In the genomic region with DNA sequence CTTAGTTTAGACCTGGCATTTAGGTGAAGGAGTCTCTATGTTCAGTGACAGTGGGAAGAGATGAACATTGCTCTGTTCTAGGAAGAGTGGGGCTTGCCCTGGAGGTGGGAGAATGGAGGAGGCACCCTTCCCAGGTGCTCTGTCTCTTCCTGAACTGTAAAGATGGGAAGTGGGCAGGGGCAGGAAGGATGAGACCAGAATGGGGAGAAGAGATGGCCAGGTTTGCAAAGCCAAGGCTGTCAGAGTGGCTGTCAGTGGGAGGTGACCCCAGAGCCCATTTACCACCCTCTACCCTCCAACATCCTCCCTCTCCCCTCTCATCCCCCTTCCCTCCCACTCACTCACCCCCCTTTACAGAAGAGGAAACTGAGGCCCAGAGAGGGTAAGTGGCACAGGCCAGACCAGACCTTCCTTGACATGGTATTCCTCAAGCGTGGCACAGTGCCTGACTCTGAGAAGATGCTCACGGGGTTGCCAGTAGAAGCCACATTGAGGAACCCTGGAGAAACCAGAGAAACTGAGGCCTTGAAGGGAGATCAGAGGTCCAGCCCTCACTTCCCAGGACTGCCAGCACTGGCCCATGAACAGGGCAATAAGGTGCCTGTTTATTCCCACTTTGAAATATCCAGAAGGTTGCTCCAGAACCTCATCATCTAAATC, we compare ENCODE assay signal across 10 cellular contexts. TPM values are rescaled to one million over a fixed set of nuclear protein-coding genes. Genes with fewer than 3 reads are reported as not detected.
DNase-seq lines count a peak whose midpoint lies in the region; ATAC-seq lines count a peak whose summit lies in the region.
"Had no signal": no experiment of that assay in that cellular context is flagged by ENCODE, and none has a peak within 500 bp of the region (broad histone marks: within the 10 kb centered on the region; RNA-seq: fewer than 3 reads in every experiment).

No MANE protein-coding gene starts in this region.

- peak overlapping the region; percentile 79 to 88 for H3K9ac ChIP-seq in mucosa of rectum (ENCODE audit: low read depth in 1 of 2, low read length in 2 of 2)

- H3K27me3 Mint-ChIP-seq in activated CD4-positive, alpha-beta T cell treated with anti-CD3 and anti-CD28 coated beads, Interleukin-2, amount 10 ng/mL, durations not matched to agents 7 days and 5 days = no peaks in the 10 kb centered on the region
- H3K27me3 Mint-ChIP-seq in activated naive CD8-positive, alpha-beta T cell treated with anti-CD3 and anti-CD28 coated beads for 36 hours = no peaks in the 10 kb centered on the region

- POLR2A ChIA-PET in activated CD4-positive, alpha-beta T cell treated with anti-CD3 and anti-CD28 coated beads, Interleukin-2, amount 10 ng/mL, durations not matched to agents 7 days and 5 days (lab: Charles Lee) = no interaction called here

- H3K27me3 ChIP-seq in mucosa of rectum (ENCODE audit: control insufficient read depth in 2 of 2, insufficient read depth in 2 of 2, low read length in 2 of 2) = no peaks in the 10 kb centered on the region
- H3K27me3 ChIP-seq in thymus (ENCODE audit: control insufficient read depth, insufficient read depth) = no peaks in the 10 kb centered on the region

- H3K4me3 Mint-ChIP-seq in activated CD4-positive, alpha-beta T cell treated with anti-CD3 and anti-CD28 coated beads, Interleukin-2, amount 10 ng/mL, durations not matched to agents 7 days and 5 days = no peak overlapping the region
- H3K4me3 Mint-ChIP-seq in activated naive CD8-positive, alpha-beta T cell treated with anti-CD3 and anti-CD28 coated beads for 36 hours = no peak overlapping the region

- CTCF ChIA-PET in activated CD4-positive, alpha-beta T cell treated with anti-CD3 and anti-CD28 coated beads, Interleukin-2, amount 10 ng/mL, durations not matched to agents 7 days and 5 days (lab: Charles Lee) = interaction anchor here (1.2 to 5.1 kb wide), 5 partner anchors 14 to 854 kb away, joined by 3 to 42 read pairs (median 3); no protein-coding TSS in a partner anchor

- peaks cover 49% of the 10 kb centered on the region for H3K4me1 Mint-ChIP-seq in activated CD4-positive, alpha-beta T cell treated with anti-CD3 and anti-CD28 coated beads, Interleukin-2, amount 10 ng/mL, durations not matched to agents 7 days and 5 days
- peaks cover 60% of the 10 kb centered on the region for H3K4me1 Mint-ChIP-seq in activated naive CD8-positive, alpha-beta T cell treated with anti-CD3 and anti-CD28 coated beads for 36 hours

- 96% methylated on average over 2 of the region's 2 CpGs for WGBS in thymus

- peak overlapping the region; percentile 94 for H3K27ac Mint-ChIP-seq in activated CD4-positive, alpha-beta T cell treated with anti-CD3 and anti-CD28 coated beads, Interleukin-2, amount 10 ng/mL, durations not matched to agents 7 days and 5 days
- peak overlapping the region; percentile 93 for H3K27ac Mint-ChIP-seq in activated naive CD8-positive, alpha-beta T cell treated with anti-CD3 and anti-CD28 coated beads for 36 hours

- peaks cover 34 to 47% of the 10 kb centered on the region in 2 donors for H3K4me1 ChIP-seq in mucosa of rectum (ENCODE audit: control insufficient read depth in 2 of 2, insufficient read depth in 2 of 2, low read length in 2 of 2)
- peaks cover 24% of the 10 kb centered on the region for H3K4me1 ChIP-seq in thymus (ENCODE audit: control insufficient read depth, insufficient read depth, low read length)

- H3K36me3 ChIP-seq in mucosa of rectum (ENCODE audit: control insufficient read depth in 2 of 2, insufficient read depth in 2 of 2, low read length in 2 of 2) (peaks cover 2 to 6% of the 10 kb centered on the region in 2 donors), thymus (ENCODE audit: control insufficient read depth, insufficient read depth) (peaks cover 5% of the 10 kb centered on the region)

- H3K27ac ChIP-seq in mucosa of rectum (ENCODE audit: low read depth in 2 of 2, low read length in 2 of 2) (peak overlapping the region; percentile 85 to 93), thymus (ENCODE audit: low read depth) (peak overlapping the region; percentile 25)

- no peak for DNase-seq in activated CD4-positive, alpha-beta T cell treated with anti-CD3 and anti-CD28 coated beads, Interleukin-2, amount 10 ng/mL, durations not matched to agents 7 days and 5 days
- DNase-seq in activated CD4-positive, alpha-beta T cell treated with anti-CD3 and anti-CD28 coated beads for 48 hours = no peak
- no peak for DNase-seq in activated naive CD8-positive, alpha-beta T cell treated with anti-CD3 and anti-CD28 coated beads for 36 hours
- no peak for DNase-seq in stimulated activated CD4-positive, alpha-beta T cell treated with anti-CD3 and anti-CD28 coated beads, Interleukin-4, amount 100 ng/mL, for 1 hour
- DNase-seq: NCI-H226; stimulated activated CD4-positive, alpha-beta T cell treated with anti-CD3 and anti-CD28 coated beads, Interleukin-15, amount 100 ng/mL, for 24 hours had no signal

- H3K4me3 ChIP-seq in mucosa of rectum (ENCODE audit: low read length in 2 of 2) (no peak overlapping the region), thymus (ENCODE audit: low read length) (no peak overlapping the region)

- H3K9me3 Mint-ChIP-seq in activated CD4-positive, alpha-beta T cell treated with anti-CD3 and anti-CD28 coated beads, Interleukin-2, amount 10 ng/mL, durations not matched to agents 7 days and 5 days = no peaks in the 10 kb centered on the region
- H3K9me3 Mint-ChIP-seq in activated naive CD8-positive, alpha-beta T cell treated with anti-CD3 and anti-CD28 coated beads for 36 hours = no peaks in the 10 kb centered on the region

- no peaks in the 10 kb centered on the region for H3K9me3 ChIP-seq in mucosa of rectum (ENCODE audit: control insufficient read depth in 2 of 2, low read length in 2 of 2)
- H3K9me3 ChIP-seq in thymus (ENCODE audit: control insufficient read depth) = no peaks in the 10 kb centered on the region

- ATAC-seq in GM21825 (IDR thresholded peaks at IDR 0.05; ENCODE audit: unreplicated experiment) (no peak), HG03439 (IDR thresholded peaks at IDR 0.05; ENCODE audit: unreplicated experiment) (no peak)

- H3K36me3 Mint-ChIP-seq in activated CD4-positive, alpha-beta T cell treated with anti-CD3 and anti-CD28 coated beads, Interleukin-2, amount 10 ng/mL, durations not matched to agents 7 days and 5 days (ENCODE audit: low read depth) = no peaks in the 10 kb centered on the region
- peaks cover 2% of the 10 kb centered on the region for H3K36me3 Mint-ChIP-seq in activated naive CD8-positive, alpha-beta T cell treated with anti-CD3 and anti-CD28 coated beads for 36 hours

RNA-seq across cellular contexts. Expression of gene IGSF8, which starts 1.4 kb away (rescaled TPM):
- total RNA-seq in activated CD4-positive, alpha-beta T cell treated with anti-CD3 and anti-CD28 coated beads, Interleukin-2, amount 10 ng/mL, durations not matched to agents 7 days and 5 days = 10 to 100 TPM; 36.4 to 40.9 TPM
- total RNA-seq in activated naive CD8-positive, alpha-beta T cell treated with anti-CD3 and anti-CD28 coated beads for 36 hours = 10 to 100 TPM; 38.0 to 39.0 TPM
- polyA plus RNA-seq in thymus = 22.3 TPM

RNA-seq across cellular contexts. Expression of gene ATP1A2, which starts 15.7 kb away (rescaled TPM):
- not detected for total RNA-seq in activated CD4-positive, alpha-beta T cell treated with anti-CD3 and anti-CD28 coated beads, Interleukin-2, amount 10 ng/mL, durations not matched to agents 7 days and 5 days
- total RNA-seq in activated naive CD8-positive, alpha-beta T cell treated with anti-CD3 and anti-CD28 coated beads for 36 hours = not detected
- 1.3 TPM for polyA plus RNA-seq in thymus

RNA-seq across cellular contexts. Expression of gene KCNJ9, which starts 18.5 kb away (rescaled TPM):
- not detected for total RNA-seq in activated CD4-positive, alpha-beta T cell treated with anti-CD3 and anti-CD28 coated beads, Interleukin-2, amount 10 ng/mL, durations not matched to agents 7 days and 5 days
- total RNA-seq in activated naive CD8-positive, alpha-beta T cell treated with anti-CD3 and anti-CD28 coated beads for 36 hours = under 1 TPM in 1 of 2 experiments, not detected in 1; 0.04 TPM
- polyA plus RNA-seq in thymus = 0.09 TPM

RNA-seq across cellular contexts. Expression of gene KCNJ10, which starts 29.9 kb away (rescaled TPM):
- not detected for total RNA-seq in activated CD4-positive, alpha-beta T cell treated with anti-CD3 and anti-CD28 coated beads, Interleukin-2, amount 10 ng/mL, durations not matched to agents 7 days and 5 days
- total RNA-seq in activated naive CD8-positive, alpha-beta T cell treated with anti-CD3 and anti-CD28 coated beads for 36 hours = not detected
- polyA plus RNA-seq in thymus = 0.27 TPM

RNA-seq across cellular contexts. Expression of gene ATP1A4, which starts 51.6 kb away (rescaled TPM):
- not detected for total RNA-seq in activated CD4-positive, alpha-beta T cell treated with anti-CD3 and anti-CD28 coated beads, Interleukin-2, amount 10 ng/mL, durations not matched to agents 7 days and 5 days
- total RNA-seq in activated naive CD8-positive, alpha-beta T cell treated with anti-CD3 and anti-CD28 coated beads for 36 hours = not detected
- 0.62 TPM for polyA plus RNA-seq in thymus
